Comparison of ENCODE assay signal across 11 cellular contexts in genomic region chr1:242651817-242652216, GRCh38.
DNase-seq lines count a peak whose midpoint lies in the region; ATAC-seq and TF ChIP-seq lines count a peak whose summit lies in the region.
"Had no signal": no experiment of that assay in that cellular context is flagged by ENCODE, and none has a peak within 500 bp of the region (broad histone marks: within the 10 kb centered on the region; RNA-seq: fewer than 3 reads in every experiment).

No MANE protein-coding gene starts in this region.

- no peak overlapping the region for H3K27ac ChIP-seq in OCI-LY3 (ENCODE audit: low read length)
- H3K27ac ChIP-seq in iPS DF 6.9 (ENCODE audit: low read length), result no peak overlapping the region
- no peak overlapping the region for H3K27ac ChIP-seq in tibial nerve
- H3K27ac ChIP-seq: stomach had no signal

- in situ Hi-C loops in GM13977 (cut with MboI; ENCODE audit: low pct_unique_long_range_greater_than_20kb, low sequenced_read_pairs, unreplicated experiment), result no loop called here

- TF ChIP-seq POLR2A in tibial nerve (IDR thresholded peaks at IDR 0.05), result no peak

- peak; percentile 56 for TF ChIP-seq CTCF in GM13977 (IDR thresholded peaks at IDR 0.05; ENCODE audit: extremely low read depth, insufficient read depth, missing control alignments)
- TF ChIP-seq CTCF in OCI-LY3 (IDR thresholded peaks at IDR 0.05; ENCODE audit: low read depth, low read length), result peak; percentile 61
- no peak for TF ChIP-seq CTCF in tibial nerve (IDR thresholded peaks at IDR 0.05)

- no peak overlapping the region for H3K9ac ChIP-seq in OCI-LY3 (ENCODE audit: low read length)

- no peak for ATAC-seq in esophagus mucosa
- ATAC-seq: mucosa of descending colon had no signal

- H3K36me3 ChIP-seq in OCI-LY3 (replicated peaks; ENCODE audit: low read depth, low read length) (no peaks in the 10 kb centered on the region), iPS DF 6.9 (ENCODE audit: control insufficient read depth, insufficient read depth, low read length) (no peaks in the 10 kb centered on the region), tibial nerve (no peaks in the 10 kb centered on the region)
- H3K36me3 ChIP-seq: stomach had no signal

- peak; percentile 47 for DNase-seq in NCI-H1436 (lab: John Stamatoyannopoulos, UW)
- no peak for DNase-seq in NCI-H1436 treated with DMSO at 0.1 percent for 48 hours (lab: John Stamatoyannopoulos, UW)
- DNase-seq in GM13977 (ENCODE audit: low spot score), result no peak
- peak; percentile 61 for DNase-seq in iPS DF 6.9 (ENCODE audit: low read depth, low spot score)
- DNase-seq in tibial nerve (ENCODE audit: low spot score in 2 of 2), result no peak
- DNase-seq in NCI-H2107 treated with DMSO at 0.1 percent for 48 hours (lab: John Stamatoyannopoulos, UW; ENCODE audit: unreplicated experiment), result no peak
- DNase-seq: mucosa of descending colon, NCI-H2171, stomach had no signal

- H3K27me3 ChIP-seq in OCI-LY3 (ENCODE audit: low read depth, low read length) (peaks cover 25% of the 10 kb centered on the region), iPS DF 6.9 (ENCODE audit: control insufficient read depth, insufficient read depth, low read length) (no peaks in the 10 kb centered on the region), tibial nerve (no peaks in the 10 kb centered on the region)
- H3K27me3 ChIP-seq: stomach had no signal

- H3K79me2 ChIP-seq in OCI-LY3 (ENCODE audit: low read length), result no peaks in the 10 kb centered on the region

- H4K20me1 ChIP-seq in OCI-LY3 (ENCODE audit: insufficient read depth, low read length), result no peaks in the 10 kb centered on the region

- H2AFZ ChIP-seq in OCI-LY3 (ENCODE audit: low read depth, low read length), result no peak overlapping the region

- H3K4me1 ChIP-seq in OCI-LY3 (ENCODE audit: low read length) (no peaks in the 10 kb centered on the region), iPS DF 6.9 (ENCODE audit: control insufficient read depth, insufficient read depth, low read length) (peaks cover 3% of the 10 kb centered on the region; the same call in 1 of the 2 replicates), tibial nerve (no peaks in the 10 kb centered on the region)
- H3K4me1 ChIP-seq: stomach had no signal

- no peaks in the 10 kb centered on the region for H3K9me3 ChIP-seq in OCI-LY3 (ENCODE audit: insufficient read depth, low read length)
- H3K9me3 ChIP-seq in iPS DF 6.9 (ENCODE audit: control insufficient read depth, insufficient read depth, low read length), result no peaks in the 10 kb centered on the region
- H3K9me3 ChIP-seq in tibial nerve, result peaks cover 0 to 3% (median 0%) of the 10 kb centered on the region in 4 donors

- TF ChIP-seq EP300 in tibial nerve (IDR thresholded peaks at IDR 0.05), result no peak

- H3K4me3 ChIP-seq in OCI-LY3 (ENCODE audit: low read length) (no peak overlapping the region), iPS DF 6.9 (ENCODE audit: low read length) (no peak overlapping the region), tibial nerve (no peak overlapping the region)
- H3K4me3 ChIP-seq: mucosa of descending colon, stomach had no signal

- no peak overlapping the region for H3K4me2 ChIP-seq in OCI-LY3 (ENCODE audit: low read length)

- WGBS in iPS DF 6.9 (ENCODE audit: insufficient coverage, insufficient read length), result no CpG with 5 or more reads among the region's 5 CpGs
- WGBS in tibial nerve, 2 donors, result 55 to 61% methylated on average over 5 of the region's 5 CpGs

Comparison
In these comparisons a context has a peak if more than half of its experiments do, and no peak if none do; other contexts are left out.
1. DNase-seq: peak in NCI-H1436 (single experiment) and iPS DF 6.9 (single experiment); none in NCI-H1436 treated with DMSO at 0.1 percent for 48 hours (single experiment), GM13977 (single experiment), tibial nerve (0 of 2) and NCI-H2107 treated with DMSO at 0.1 percent for 48 hours (single experiment).
2. CTCF ChIP-seq: peak in GM13977 (single experiment) and OCI-LY3 (single experiment); none in tibial nerve (0 of 5).